In the genomic region with DNA sequence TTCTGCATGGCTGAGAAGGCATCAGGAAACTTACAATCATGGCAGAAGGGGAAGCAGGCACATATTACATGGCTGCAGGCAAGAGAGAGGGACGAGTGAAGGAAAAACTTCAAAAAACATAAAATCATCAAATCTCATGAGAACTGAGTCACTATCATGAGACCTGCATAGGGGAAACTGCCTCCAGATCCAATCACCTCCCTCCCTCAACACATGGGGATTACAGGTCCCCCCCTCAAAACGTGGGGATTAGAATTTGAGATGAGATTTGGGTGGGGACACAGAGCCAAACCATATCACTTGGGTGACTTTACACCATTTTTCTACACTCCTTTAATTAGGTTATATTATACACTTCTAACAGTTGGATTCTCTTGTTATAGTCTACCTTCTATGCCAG, we compare ENCODE assay signal across 1 cellular context.
TF ChIP-seq lines count a peak whose summit lies in the region.

No MANE protein-coding gene starts in this region.

TF ChIP-seq in K562, 482 proteins besides CTCF, POLR2A, EP300 and RAD21:
- TF ChIP-seq, protein P1, sequence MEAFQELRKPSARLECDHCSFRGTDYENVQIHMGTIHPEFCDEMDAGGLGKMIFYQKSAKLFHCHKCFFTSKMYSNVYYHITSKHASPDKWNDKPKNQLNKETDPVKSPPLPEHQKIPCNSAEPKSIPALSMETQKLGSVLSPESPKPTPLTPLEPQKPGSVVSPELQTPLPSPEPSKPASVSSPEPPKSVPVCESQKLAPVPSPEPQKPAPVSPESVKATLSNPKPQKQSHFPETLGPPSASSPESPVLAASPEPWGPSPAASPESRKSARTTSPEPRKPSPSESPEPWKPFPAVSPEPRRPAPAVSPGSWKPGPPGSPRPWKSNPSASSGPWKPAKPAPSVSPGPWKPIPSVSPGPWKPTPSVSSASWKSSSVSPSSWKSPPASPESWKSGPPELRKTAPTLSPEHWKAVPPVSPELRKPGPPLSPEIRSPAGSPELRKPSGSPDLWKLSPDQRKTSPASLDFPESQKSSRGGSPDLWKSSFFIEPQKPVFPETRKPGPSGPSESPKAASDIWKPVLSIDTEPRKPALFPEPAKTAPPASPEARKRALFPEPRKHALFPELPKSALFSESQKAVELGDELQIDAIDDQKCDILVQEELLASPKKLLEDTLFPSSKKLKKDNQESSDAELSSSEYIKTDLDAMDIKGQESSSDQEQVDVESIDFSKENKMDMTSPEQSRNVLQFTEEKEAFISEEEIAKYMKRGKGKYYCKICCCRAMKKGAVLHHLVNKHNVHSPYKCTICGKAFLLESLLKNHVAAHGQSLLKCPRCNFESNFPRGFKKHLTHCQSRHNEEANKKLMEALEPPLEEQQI (IDR thresholded peaks at IDR 0.05) = peak; percentile 87; the same call in 1 of the 2 replicates
- TF ChIP-seq CC2D1A (IDR thresholded peaks at IDR 0.05) (peak; percentile 69; the same call in 1 of the 2 replicates), NR1H2 (CRISPR knock-in tag; IDR thresholded peaks at IDR 0.05) (no peak)
